ENCODE assay signal across 9 cellular contexts in the genomic region with DNA sequence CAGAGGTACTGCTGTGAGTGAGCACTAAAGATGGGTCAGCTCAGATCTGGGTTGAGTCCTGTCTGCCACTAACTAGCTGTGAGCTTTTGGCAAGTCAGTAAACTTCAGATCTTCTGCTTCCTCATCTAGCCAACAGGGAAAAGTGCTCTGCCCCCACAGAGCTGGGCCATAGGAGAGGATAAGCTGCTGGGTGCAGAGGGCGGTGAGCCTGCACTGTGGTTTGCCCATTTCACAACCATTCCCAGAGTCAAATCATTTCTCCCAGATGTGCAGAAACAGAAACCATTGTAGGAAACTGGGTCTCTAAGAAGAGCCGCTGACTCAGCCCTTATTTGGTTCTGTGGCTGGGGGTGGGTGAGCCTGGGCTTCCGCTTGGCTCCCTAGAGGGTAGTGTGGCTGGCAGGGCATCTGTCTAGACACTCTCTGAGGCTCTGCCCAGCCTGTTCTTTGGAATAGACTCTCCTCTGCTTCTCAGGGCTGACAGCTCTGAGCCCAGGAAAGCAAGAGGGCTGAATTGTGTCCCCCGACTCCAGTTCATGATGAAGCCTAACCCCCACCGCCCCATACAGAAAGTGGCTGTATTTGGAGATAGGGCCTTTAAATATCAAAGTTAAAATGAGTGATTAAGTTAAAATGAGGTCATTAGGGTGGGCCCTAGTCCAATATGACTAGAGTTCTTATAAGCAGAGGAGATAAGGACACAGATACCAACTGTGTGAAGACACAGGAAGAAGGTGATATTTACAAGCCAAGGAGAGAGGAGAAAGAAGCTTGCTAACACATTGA. TPM values are rescaled to one million over a fixed set of nuclear protein-coding genes. Genes with fewer than 3 reads are reported as not detected.
DNase-seq lines count a peak whose midpoint lies in the region; ATAC-seq and TF ChIP-seq lines count a peak whose summit lies in the region.
"Had no signal": no experiment of that assay in that cellular context is flagged by ENCODE, and none has a peak within 500 bp of the region (broad histone marks: within the 10 kb centered on the region; RNA-seq: fewer than 3 reads in every experiment).

No MANE protein-coding gene starts in this region.

- H3K4me3 ChIP-seq in AG10803 (ENCODE audit: low read length) = no peak overlapping the region
- H3K4me3 ChIP-seq in fibroblast of pulmonary artery (replicated peaks; ENCODE audit: low read depth, low read length) = no peak overlapping the region
- H3K4me3 ChIP-seq in skin epidermis = no peak overlapping the region
- H3K4me3 ChIP-seq: tibial nerve had no signal

- peaks cover 14% of the 10 kb centered on the region for H3K4me1 Mint-ChIP-seq in T-helper 17 cell

- ATAC-seq in HG03103 (IDR thresholded peaks at IDR 0.05; ENCODE audit: low read depth, unreplicated experiment) = peak; percentile 72
- peak; percentile 94 for ATAC-seq in T-helper 17 cell

- in situ Hi-C loops in GM18951 (cut with MboI; ENCODE audit: low sequenced_read_pairs, unreplicated experiment) = no loop called here

- peaks cover 5% of the 10 kb centered on the region for H3K36me3 Mint-ChIP-seq in T-helper 17 cell (ENCODE audit: low read depth)

- DNase-seq in AG10803 (ENCODE audit: low read depth) (peak; percentile 96), T-helper 17 cell (no peak), fibroblast of pulmonary artery (ENCODE audit: low read depth) (peak; percentile 89), NCI-H446 treated with DMSO at 0.1 percent for 48 hours (lab: John Stamatoyannopoulos, UW) (no peak), NCI-H2107 treated with DMSO at 0.1 percent for 48 hours (lab: John Stamatoyannopoulos, UW; ENCODE audit: unreplicated experiment) (no peak)

- TF ChIP-seq POLR2A in GM18951 (IDR thresholded peaks at IDR 0.05; ENCODE audit: extremely low read depth, insufficient read depth, insufficient read length) = peak; percentile 39

- TF ChIP-seq CTCF in AG10803 (conservative IDR thresholded peaks at IDR 0.05; ENCODE audit: low read length) (no peak), fibroblast of pulmonary artery (IDR thresholded peaks at IDR 0.05; ENCODE audit: low read length, missing control alignments) (no peak)

- H3K9me3 ChIP-seq in T-helper 17 cell (ENCODE audit: control insufficient read depth, low read length, poor library complexity, severe bottlenecking) = no peaks in the 10 kb centered on the region
- H3K9me3 ChIP-seq: tibial nerve had no signal

- peak overlapping the region in 14 of 21 experiments; percentile 12 to 79 (median 45) for H3K27ac ChIP-seq in skin epidermis

- H3K27ac Mint-ChIP-seq in T-helper 17 cell = peak overlapping the region; percentile 65

- peaks cover 5% of the 10 kb centered on the region for H3K27me3 Mint-ChIP-seq in T-helper 17 cell

- H3K4me3 Mint-ChIP-seq in T-helper 17 cell = peak overlapping the region; percentile 52

RNA-seq across cellular contexts. Expression of a gene that starts 29.5 kb away (rescaled TPM):
- 1 to 10 TPM in 1 of 2 donors, under 1 TPM in 1; 0.39 to 1.4 TPM for total RNA-seq in T-helper 17 cell

RNA-seq across cellular contexts. Expression of a gene that starts 50.3 kb away (rescaled TPM):
- 10 to 100 TPM in 1 of 2 donors, 1 to 10 TPM in 1; 2.1 to 10.1 TPM for total RNA-seq in T-helper 17 cell

Comparison
In these comparisons a context has a peak if more than half of its experiments do, and no peak if none do; other contexts are left out.
1. DNase-seq: peak in AG10803 (single experiment) and fibroblast of pulmonary artery (single experiment); none in T-helper 17 cell (0 of 3), NCI-H446 treated with DMSO at 0.1 percent for 48 hours (single experiment) and NCI-H2107 treated with DMSO at 0.1 percent for 48 hours (single experiment).